11 cellular contexts compared by ENCODE assay signal in genomic region chr9:120873512-120873911, GRCh38. TPM values are rescaled to one million over a fixed set of nuclear protein-coding genes. Genes with fewer than 3 reads are reported as not detected.
DNase-seq lines count a peak whose midpoint lies in the region; ATAC-seq, FAIRE-seq and TF ChIP-seq lines count a peak whose summit lies in the region.
"Had no signal": no experiment of that assay in that cellular context is flagged by ENCODE, and none has a peak within 500 bp of the region (broad histone marks: within the 10 kb centered on the region; RNA-seq: fewer than 3 reads in every experiment).

No MANE protein-coding gene starts in this region.

- no peak for TF ChIP-seq CTCF in chondrocyte (IDR thresholded peaks at IDR 0.05)
- TF ChIP-seq CTCF in WERI-Rb-1 (IDR thresholded peaks at IDR 0.05; ENCODE audit: low read depth, low read length) = no peak

- DNase-seq in activated CD4-positive, alpha-beta T cell treated with anti-CD3 and anti-CD28 coated beads, Interleukin-2, amount 10 ng/mL, durations not matched to agents 7 days and 5 days = no peak
- DNase-seq in activated CD4-positive, alpha-beta T cell treated with anti-CD3 and anti-CD28 coated beads, Interleukin-2, amount 50 U/mL, for 48 hours = no peak
- DNase-seq in NCI-H69 (lab: John Stamatoyannopoulos, UW) (peak; percentile 73), chondrocyte (ENCODE audit: low spot score) (no peak), small intestine (peak; percentile 40), foreskin melanocyte (no peak), WERI-Rb-1 (no peak)
- DNase-seq: MV-4-11, nephron progenitor cell, SW 1271 had no signal

- CTCF ChIA-PET in activated CD4-positive, alpha-beta T cell treated with anti-CD3 and anti-CD28 coated beads, Interleukin-2, amount 10 ng/mL, durations not matched to agents 7 days and 5 days (lab: Charles Lee) = interaction anchor here (1.1 to 3.9 kb wide), 6 partner anchors 9 to 52 kb away, joined by 3 to 18 read pairs (median 4); no protein-coding TSS in a partner anchor

- peak overlapping the region; percentile 96 for H3K27ac Mint-ChIP-seq in activated CD4-positive, alpha-beta T cell treated with anti-CD3 and anti-CD28 coated beads, Interleukin-2, amount 10 ng/mL, durations not matched to agents 7 days and 5 days
- peak overlapping the region; percentile 17 for H3K27ac Mint-ChIP-seq in chondrocyte (ENCODE audit: unreplicated experiment)
- H3K27ac Mint-ChIP-seq: nephron progenitor cell had no signal

- 37 to 66% (median 47%) methylated on average over 4 of the region's 4 CpGs for WGBS in small intestine, 3 donors

- POLR2A ChIA-PET in activated CD4-positive, alpha-beta T cell treated with anti-CD3 and anti-CD28 coated beads, Interleukin-2, amount 10 ng/mL, durations not matched to agents 7 days and 5 days (lab: Charles Lee) = interaction anchor here (0.9 to 1.7 kb wide), 3 partner anchors 24 to 56 kb away, joined by 3 to 6 read pairs (median 4); no protein-coding TSS in a partner anchor

- peaks cover 78% of the 10 kb centered on the region for H3K36me3 Mint-ChIP-seq in activated CD4-positive, alpha-beta T cell treated with anti-CD3 and anti-CD28 coated beads, Interleukin-2, amount 10 ng/mL, durations not matched to agents 7 days and 5 days (ENCODE audit: low read depth)
- peaks cover 22% of the 10 kb centered on the region for H3K36me3 Mint-ChIP-seq in chondrocyte (ENCODE audit: low read depth)

- H3K4me1 Mint-ChIP-seq in activated CD4-positive, alpha-beta T cell treated with anti-CD3 and anti-CD28 coated beads, Interleukin-2, amount 10 ng/mL, durations not matched to agents 7 days and 5 days = peaks cover 75% of the 10 kb centered on the region
- peaks cover 64% of the 10 kb centered on the region for H3K4me1 Mint-ChIP-seq in chondrocyte (ENCODE audit: low read depth)

- H3K27ac ChIP-seq in small intestine (ENCODE audit: low read depth in 1 of 2, low read length in 1 of 2) (peak overlapping the region in 1 of 2 donors; percentile 12), WERI-Rb-1 (no peak overlapping the region)

- peak overlapping the region; percentile 90 for H3K4me3 Mint-ChIP-seq in activated CD4-positive, alpha-beta T cell treated with anti-CD3 and anti-CD28 coated beads, Interleukin-2, amount 10 ng/mL, durations not matched to agents 7 days and 5 days
- no peak overlapping the region for H3K4me3 Mint-ChIP-seq in chondrocyte (ENCODE audit: unreplicated experiment)
- H3K4me3 Mint-ChIP-seq: nephron progenitor cell had no signal

- H3K4me3 ChIP-seq in small intestine (ENCODE audit: low read depth in 1 of 2, low read length in 2 of 2) = no peak overlapping the region
- H3K4me3 ChIP-seq in WERI-Rb-1 (ENCODE audit: low read depth, low read length) = no peak overlapping the region

- H3K27me3 ChIP-seq in small intestine (ENCODE audit: control insufficient read depth in 2 of 2, insufficient read depth in 2 of 2, low read length in 2 of 2) (no peaks in the 10 kb centered on the region), WERI-Rb-1 (ENCODE audit: insufficient read depth, low read depth, severe bottlenecking) (no peaks in the 10 kb centered on the region)

- H3K9me3 ChIP-seq in small intestine (ENCODE audit: control insufficient read depth, low read depth) = no peaks in the 10 kb centered on the region
- no peaks in the 10 kb centered on the region for H3K9me3 ChIP-seq in WERI-Rb-1 (ENCODE audit: severe bottlenecking)

- no peak for ATAC-seq in HG03025 (IDR thresholded peaks at IDR 0.05; ENCODE audit: low FRiP score, unreplicated experiment)

- no peaks in the 10 kb centered on the region for H3K9me3 Mint-ChIP-seq in activated CD4-positive, alpha-beta T cell treated with anti-CD3 and anti-CD28 coated beads, Interleukin-2, amount 10 ng/mL, durations not matched to agents 7 days and 5 days
- no peaks in the 10 kb centered on the region for H3K9me3 Mint-ChIP-seq in chondrocyte (ENCODE audit: low read depth)
- H3K9me3 Mint-ChIP-seq: nephron progenitor cell had no signal

- no peak for FAIRE-seq in small intestine (lab: Jason Lieb, UNC)

- peaks cover 2 to 5% of the 10 kb centered on the region in 2 donors for H3K4me1 ChIP-seq in small intestine (ENCODE audit: control insufficient read depth in 2 of 2, insufficient read depth in 1 of 2, low read depth in 1 of 2, low read length in 1 of 2)

- H3K27me3 Mint-ChIP-seq in activated CD4-positive, alpha-beta T cell treated with anti-CD3 and anti-CD28 coated beads, Interleukin-2, amount 10 ng/mL, durations not matched to agents 7 days and 5 days = no peaks in the 10 kb centered on the region
- no peaks in the 10 kb centered on the region for H3K27me3 Mint-ChIP-seq in chondrocyte (ENCODE audit: low read depth)

- H3K36me3 ChIP-seq in small intestine (ENCODE audit: control insufficient read depth in 2 of 2, insufficient read depth in 2 of 2, low read length in 2 of 2) (no peaks in the 10 kb centered on the region), WERI-Rb-1 (peaks cover 61% of the 10 kb centered on the region)

RNA-seq across cellular contexts. Expression of gene PHF19, which starts 3.5 kb away (rescaled TPM):
- 100 to 1,000 TPM; 331 to 351 TPM for total RNA-seq in activated CD4-positive, alpha-beta T cell treated with anti-CD3 and anti-CD28 coated beads, Interleukin-2, amount 10 ng/mL, durations not matched to agents 7 days and 5 days
- 73.5 to 115 TPM (median 77.8 TPM) in 3 replicates for total RNA-seq in chondrocyte
- 10 to 100 TPM in 1 of 3 donors, 1 to 10 TPM in 2; 2.0 to 35.7 (median 6.5) TPM for polyA plus RNA-seq in small intestine

RNA-seq across cellular contexts. Expression of gene PSMD5, which starts 30.8 kb away (rescaled TPM):
- total RNA-seq in activated CD4-positive, alpha-beta T cell treated with anti-CD3 and anti-CD28 coated beads, Interleukin-2, amount 10 ng/mL, durations not matched to agents 7 days and 5 days = 10 to 100 TPM; 35.3 to 50.9 TPM
- total RNA-seq in chondrocyte = 48.1 to 64.2 TPM (median 54.3 TPM) in 3 replicates
- polyA plus RNA-seq in small intestine = 10 to 100 TPM; 15.4 to 17.2 (median 16.3) TPM

RNA-seq across cellular contexts. Expression of gene TRAF1, which starts 53.1 kb away (rescaled TPM):
- total RNA-seq in activated CD4-positive, alpha-beta T cell treated with anti-CD3 and anti-CD28 coated beads, Interleukin-2, amount 10 ng/mL, durations not matched to agents 7 days and 5 days = 10 to 100 TPM; 61.9 to 64.3 TPM
- total RNA-seq in chondrocyte = 10.0 to 11.3 TPM (median 10.8 TPM) in 3 replicates
- polyA plus RNA-seq in small intestine = 1 to 10 TPM; 1.1 to 2.8 (median 1.1) TPM

Comparison
In these comparisons a context has a peak if more than half of its experiments do, and no peak if none do; other contexts are left out.
1. DNase-seq: peak in NCI-H69 (single experiment) and small intestine (single experiment); none in activated CD4-positive, alpha-beta T cell treated with anti-CD3 and anti-CD28 coated beads, Interleukin-2, amount 10 ng/mL, durations not matched to agents 7 days and 5 days (single experiment), activated CD4-positive, alpha-beta T cell treated with anti-CD3 and anti-CD28 coated beads, Interleukin-2, amount 50 U/mL, for 48 hours (0 of 2), chondrocyte (single experiment), foreskin melanocyte (single experiment) and WERI-Rb-1 (single experiment).